Comparison of ENCODE assay signal across 13 cellular contexts in genomic region chr13:99766641-99767045, GRCh38.
DNase-seq lines count a peak whose midpoint lies in the region; FAIRE-seq and TF ChIP-seq lines count a peak whose summit lies in the region.
"Had no signal": no experiment of that assay in that cellular context is flagged by ENCODE, and none has a peak within 500 bp of the region (broad histone marks: within the 10 kb centered on the region; RNA-seq: fewer than 3 reads in every experiment).

No MANE protein-coding gene starts in this region.

- DNase-seq in MCF 10A (ENCODE audit: unreplicated experiment) (peak; percentile 6), breast epithelium (ENCODE audit: low spot score in 2 of 2) (no peak), NCI-H748 (lab: John Stamatoyannopoulos, UW; ENCODE audit: unreplicated experiment) (peak; percentile 60), H1 (ENCODE audit: low read depth in 1 of 2, low spot score in 2 of 2) (peak; percentile 33 to 63), type B pancreatic cell (ENCODE audit: extremely low spot score, unreplicated experiment) (no peak), GDM1 (lab: John Stamatoyannopoulos, UW) (no peak), HPDE6-E6E7 (ENCODE audit: extremely low spot score) (no peak)
- DNase-seq in stimulated activated CD4-positive, alpha-beta T cell treated with anti-CD3 and anti-CD28 coated beads, Interleukin-2, amount 100 ng/mL, for 48 hours: no peak
- DNase-seq: activated CD4-positive, alpha-beta T cell treated with anti-CD3 and anti-CD28 coated beads for 1 hour; activated T-cell treated with anti-CD3 and anti-CD28 coated beads, Interleukin-2, amount 50 U/mL, for 48 hours; NCI-H187 treated with DMSO at 0.1 percent for 48 hours; trophoblast cell had no signal

- H4K20me1 ChIP-seq in H1 (replicated peaks in 1 of 2; ENCODE audit: control insufficient read depth in 1 of 2, insufficient read depth in 2 of 2, low read length in 2 of 2): no peaks in the 10 kb centered on the region

- H3K9me3 Mint-ChIP-seq in MCF 10A (ENCODE audit: unreplicated experiment): peaks cover 6% of the 10 kb centered on the region
- H3K9me3 Mint-ChIP-seq in type B pancreatic cell: peaks cover 11% of the 10 kb centered on the region

- WGBS in H1 (ENCODE audit: extremely low coverage in 1 of 2, insufficient coverage in 1 of 2, insufficient read length in 1 of 2, insufficient replicate concordance in 2 of 2, low coverage in 1 of 2, low lambda C conversion rate in 2 of 2, missing lambda C conversion rate in 1 of 2), 2 experiments: 42% methylated on average over 2 of the region's 2 CpGs; no CpG with 5 or more reads in 1 of the 2 experiments

- H2BK5ac ChIP-seq in H1 (ENCODE audit: low read depth, low read length): peak overlapping the region; percentile 63; the same call in 1 of the 2 replicates

- no peak overlapping the region for H2BK15ac ChIP-seq in H1 (ENCODE audit: low read length)

- H3K23me2 ChIP-seq in H1 (ENCODE audit: low read depth, low read length): no peaks in the 10 kb centered on the region

- peak overlapping the region; percentile 67 for H2BK20ac ChIP-seq in H1 (ENCODE audit: low read length)

- H3K4ac ChIP-seq in H1 (replicated peaks; ENCODE audit: insufficient read length, low read depth, low read length): no peak overlapping the region

- peak overlapping the region in 1 of 2 experiments; percentile 10; a peak in 1 of 4 replicates for H3K4me2 ChIP-seq in H1 (ENCODE audit: insufficient read depth in 1 of 2, low read depth in 2 of 2, low read length in 2 of 2)

- peak overlapping the region; percentile 76 for H3K18ac ChIP-seq in H1 (ENCODE audit: extremely low read depth, low read length)

- TF ChIP-seq EP300 in H1 (IDR thresholded peaks at IDR 0.05; ENCODE audit: borderline replicate concordance in 1 of 2, low read depth in 2 of 2, low read length in 2 of 2): no peak

- H3K4me3 Mint-ChIP-seq in MCF 10A (ENCODE audit: unreplicated experiment) (no peak overlapping the region), type B pancreatic cell (no peak overlapping the region)

- H3K9me3 ChIP-seq in breast epithelium (peaks cover 30% of the 10 kb centered on the region in 2 donors), H1 (ENCODE audit: insufficient read depth in 2 of 2, low read depth in 1 of 2, low read length in 1 of 2) (peaks cover 0 to under 1% of the 10 kb centered on the region in 2 experiments; a peak in 1 of 4 replicates)

- no TSS peak for BruUV-seq in MCF 10A (replicated peaks; lab: Mats Ljungman, UMichigan)

- H3K14ac ChIP-seq in H1 (ENCODE audit: insufficient read length): no peak overlapping the region

- H2BK120ac ChIP-seq in H1 (replicated peaks; ENCODE audit: low read depth, low read length): peak overlapping the region; percentile 26

- TF ChIP-seq RAD21 in H1 (IDR thresholded peaks at IDR 0.05 in 1 of 2, conservative IDR thresholded peaks at IDR 0.05 in 1 of 2; ENCODE audit: low read depth in 2 of 2, low read length in 2 of 2): peak; percentile 89 to 92

- H4K91ac ChIP-seq in H1 (replicated peaks; ENCODE audit: insufficient read length, low read length): peak overlapping the region; percentile 96

- H3K79me2 ChIP-seq in H1 (ENCODE audit: control insufficient read depth in 1 of 2, insufficient read depth in 2 of 2, low read length in 2 of 2): no peaks in the 10 kb centered on the region

- no peak overlapping the region for H3K56ac ChIP-seq in H1 (replicated peaks; ENCODE audit: insufficient read length, low read depth, low read length)

- H2BK12ac ChIP-seq in H1 (ENCODE audit: low read depth, low read length): peak overlapping the region; percentile 32; the same call in 1 of the 2 replicates

- intact Hi-C loops in MCF 10A (cut with micrococcal nuclease): no loop called here
- intact Hi-C loops in breast epithelium (cut with DNase I; ENCODE audit: low total_unique reads): no loop called here

- H3K27me3 ChIP-seq in breast epithelium: no peaks in the 10 kb centered on the region
- H3K27me3 ChIP-seq in H1 (replicated peaks in 1 of 4; ENCODE audit: control insufficient read depth in 3 of 4, extremely low read depth in 1 of 4, insufficient read depth in 3 of 4, low read length in 3 of 4): no peaks in the 10 kb centered on the region

- peak; percentile 95 for FAIRE-seq in H1 (lab: Jason Lieb, UNC)
- FAIRE-seq: endothelial cell of umbilical vein had no signal

- CTCF ChIA-PET in MCF 10A (lab: Yijun Ruan, JAX) (interaction anchor here (0.6 to 1.3 kb wide), 2 partner anchors 479 to 1226 kb away, joined by 3 read pairs; no protein-coding TSS in a partner anchor), H1 (lab: Charles Lee; ENCODE audit: partially characterized antibody) (interaction anchor here (0.6 to 4.3 kb wide), 44 partner anchors 8 to 200 kb away, joined by 3 to 20 read pairs (median 4); no protein-coding TSS in a partner anchor)

- no peak overlapping the region for H2AFZ ChIP-seq in H1 (ENCODE audit: low read length)

- POLR2A ChIA-PET in MCF 10A (lab: Yijun Ruan, JAX) (interaction anchor here (0.6 kb wide), 1 partner anchor 438 kb away, joined by 3 read pairs; no protein-coding TSS in a partner anchor), H1 (lab: Charles Lee; ENCODE audit: partially characterized antibody) (interaction anchor here (0.9 to 1.6 kb wide), 4 partner anchors 11 to 79 kb away, joined by 3 to 6 read pairs (median 4); no protein-coding TSS in a partner anchor)

- H3K23ac ChIP-seq in H1 (ENCODE audit: insufficient read length): no peak overlapping the region

- H3K27ac ChIP-seq in breast epithelium (no peak overlapping the region), H1 (ENCODE audit: low read depth, low read length) (no peak overlapping the region; the same call in 1 of the 2 replicates)

- no peaks in the 10 kb centered on the region for H3K79me1 ChIP-seq in H1 (ENCODE audit: low read depth, low read length)

- H4K5ac ChIP-seq in H1 (ENCODE audit: insufficient read length, low read depth, low read length): peak overlapping the region; percentile 1

- H3K27me3 Mint-ChIP-seq in MCF 10A (ENCODE audit: insufficient read depth, unreplicated experiment): peaks cover 13% of the 10 kb centered on the region
- no peaks in the 10 kb centered on the region for H3K27me3 Mint-ChIP-seq in type B pancreatic cell

- H3K4me1 Mint-ChIP-seq in MCF 10A (ENCODE audit: insufficient read depth, unreplicated experiment) (no peaks in the 10 kb centered on the region), type B pancreatic cell (ENCODE audit: unreplicated experiment) (no peaks in the 10 kb centered on the region)

- no peak overlapping the region for H2AK5ac ChIP-seq in H1 (ENCODE audit: low read depth, low read length)

- H3K27ac Mint-ChIP-seq in MCF 10A (ENCODE audit: low read depth, unreplicated experiment): no peak overlapping the region
- H3K27ac Mint-ChIP-seq in type B pancreatic cell: no peak overlapping the region

- H4K8ac ChIP-seq in H1 (ENCODE audit: extremely low read depth, insufficient read depth, low read length): no peak overlapping the region

- H3K4me1 ChIP-seq in breast epithelium (no peaks in the 10 kb centered on the region), H1 (replicated peaks in 1 of 4; ENCODE audit: control insufficient read depth in 3 of 4, insufficient read depth in 4 of 4, low read length in 3 of 4) (peaks cover 5 to 12% (median 7%) of the 10 kb centered on the region in 4 experiments; a peak in 5 of 7 replicates)

- TF ChIP-seq CTCF in MCF 10A (IDR thresholded peaks at IDR 0.05; ENCODE audit: unreplicated experiment) (no peak), breast epithelium (IDR thresholded peaks at IDR 0.05) (no peak), H1 (IDR thresholded peaks at IDR 0.05; ENCODE audit: control extremely low read depth in 1 of 3, insufficient read depth in 1 of 3, low read depth in 1 of 3, low read length in 3 of 3) (peak in 2 of 3 experiments; percentile 64 to 78; a peak in 3 of 4 replicates), type B pancreatic cell (conservative IDR thresholded peaks at IDR 0.05) (peak; percentile 25)

- H3K4me3 ChIP-seq in breast epithelium (no peak overlapping the region), H1 (ENCODE audit: extremely low read depth in 1 of 4, insufficient read depth in 2 of 4, low read depth in 3 of 4, low read length in 4 of 4) (no peak overlapping the region)

- no peak overlapping the region for H3K9ac ChIP-seq in H1 (replicated peaks in 1 of 4; ENCODE audit: extremely low read depth in 1 of 4, low read depth in 3 of 4, low read length in 3 of 4)

- H3K36me3 ChIP-seq in breast epithelium: no peaks in the 10 kb centered on the region
- H3K36me3 ChIP-seq in H1 (ENCODE audit: control insufficient read depth in 2 of 4, insufficient read depth in 4 of 4, low read length in 3 of 4): peaks cover 0 to under 1% (median 0%) of the 10 kb centered on the region in 4 experiments; a peak in 2 of 8 replicates

- no peak for TF ChIP-seq POLR2A in breast epithelium (IDR thresholded peaks at IDR 0.05)
- no peak for TF ChIP-seq POLR2A in H1 (IDR thresholded peaks at IDR 0.05; ENCODE audit: control extremely low read depth in 1 of 2, low read depth in 2 of 2, low read length in 2 of 2)

- H3K36me3 Mint-ChIP-seq in MCF 10A (ENCODE audit: insufficient read depth, unreplicated experiment) (peaks cover 5% of the 10 kb centered on the region), type B pancreatic cell (peaks cover 12% of the 10 kb centered on the region)

TF ChIP-seq in H1, 55 proteins besides CTCF, POLR2A, EP300 and RAD21:
- 0 out of 4 replicates have a peak, but pooled peaks of 1 of the 2 experiments have one; percentile 45 for TF ChIP-seq SIN3A (conservative IDR thresholded peaks at IDR 0.05 in 1 of 2, IDR thresholded peaks at IDR 0.05 in 1 of 2; ENCODE audit: low read depth in 1 of 2, low read length in 2 of 2)
- no peak for TF ChIP-seq SP2 (IDR thresholded peaks at IDR 0.05; ENCODE audit: low read length)
- no peak for TF ChIP-seq BACH1 (IDR thresholded peaks at IDR 0.05; ENCODE audit: low read length)
- peak; percentile 46 for TF ChIP-seq ASH2L (IDR thresholded peaks at IDR 0.05; ENCODE audit: low read length)
- TF ChIP-seq ATF3 (IDR thresholded peaks at IDR 0.05; ENCODE audit: insufficient read depth, low read depth, low read length): no peak

Comparison
In these comparisons a context has a peak if more than half of its experiments do, and no peak if none do; other contexts are left out.
1. DNase-seq: peak in MCF 10A (single experiment), NCI-H748 (single experiment) and H1 (2 of 2); none in breast epithelium (0 of 2), type B pancreatic cell (single experiment), GDM1 (single experiment), HPDE6-E6E7 (single experiment) and stimulated activated CD4-positive, alpha-beta T cell treated with anti-CD3 and anti-CD28 coated beads, Interleukin-2, amount 100 ng/mL, for 48 hours (0 of 2).
2. CTCF ChIP-seq: peak in H1 (2 of 3) and type B pancreatic cell (single experiment); none in MCF 10A (single experiment) and breast epithelium (0 of 3).